ENCODE assay signal across 17 cellular contexts in genomic region chr6:27081931-27082330, GRCh38.
DNase-seq lines count a peak whose midpoint lies in the region; ATAC-seq and TF ChIP-seq lines count a peak whose summit lies in the region.
"Had no signal": no experiment of that assay in that cellular context is flagged by ENCODE, and none has a peak within 500 bp of the region (broad histone marks: within the 10 kb centered on the region; RNA-seq: fewer than 3 reads in every experiment).

No MANE protein-coding gene starts in this region.

- intact Hi-C loops in sciatic nerve (cut with DNase I) = no loop called here
- intact Hi-C loops in head of caudate nucleus (cut with DNase I) = no loop called here

- POLR2A ChIA-PET in HEK293T (lab: Yijun Ruan, JAX) = no interaction called here

- CTCF ChIA-PET in HEK293T (lab: Yijun Ruan, JAX) = no interaction called here

- no peak for DNase-seq in HEK293T (ENCODE audit: extremely low spot score)
- peak; percentile 64 to 89 for DNase-seq in NCI-H2081 (lab: John Stamatoyannopoulos, UW)
- peak; percentile 83 for DNase-seq in NCI-H748 treated with DMSO at 0.1 percent for 48 hours (lab: John Stamatoyannopoulos, UW)
- DNase-seq in epithelial cell of esophagus (ENCODE audit: low read depth) = peak; percentile 64
- DNase-seq in sciatic nerve (ENCODE audit: low spot score) = no peak
- no peak for DNase-seq in head of caudate nucleus
- DNase-seq: Calu3; CD4-positive, alpha-beta T cell; DND-41; KBM-7; MV-4-11; NCI-H1436 treated with DMSO at 0.1 percent for 48 hours; NCI-H524 treated with DMSO at 0.1 percent for 48 hours; T-helper 2 cell had no signal

- H3K4me3 ChIP-seq in epithelial cell of esophagus (ENCODE audit: low read length) = no peak overlapping the region
- H3K4me3 ChIP-seq: HAP-1, SJSA1 had no signal

- no peak for TF ChIP-seq CTCF in epithelial cell of esophagus (IDR thresholded peaks at IDR 0.05; ENCODE audit: insufficient read depth, low read depth, low read length, missing control alignments)

- ATAC-seq in GM21825 (IDR thresholded peaks at IDR 0.05; ENCODE audit: unreplicated experiment) (no peak), sciatic nerve (no peak)

TF ChIP-seq in HEK293T, 16 proteins besides CTCF, POLR2A, EP300 and RAD21:
- TF ChIP-seq ELF4 (IDR thresholded peaks at IDR 0.05) = no peak
- peak; percentile 21; the same call in 1 of the 2 replicates for TF ChIP-seq PKNOX1 (IDR thresholded peaks at IDR 0.05)
TF ChIP-seq in HEK293T: peak in this region for 1.

Comparison
In these comparisons a context has a peak if more than half of its experiments do, and no peak if none do; other contexts are left out.
1. DNase-seq: peak in NCI-H2081 (2 of 2), NCI-H748 treated with DMSO at 0.1 percent for 48 hours (single experiment) and epithelial cell of esophagus (single experiment); none in HEK293T (single experiment), sciatic nerve (single experiment) and head of caudate nucleus (0 of 42).